27 cellular contexts compared by ENCODE assay signal in genomic region chr20:57559286-57559627, GRCh38. TPM values are rescaled to one million over a fixed set of nuclear protein-coding genes. Genes with fewer than 3 reads are reported as not detected.
A peak's percentile ranks its signal among the peaks of the same experiment; 100 is the strongest.
DNase-seq lines count a peak whose midpoint lies in the region; ATAC-seq and TF ChIP-seq lines count a peak whose summit lies in the region.
"Had no signal": no experiment of that assay in that cellular context is flagged by ENCODE, and none has a peak within 500 bp of the region (broad histone marks: within the 10 kb centered on the region; RNA-seq: fewer than 3 reads in every experiment).

No MANE protein-coding gene starts in this region.

- no peaks in the 10 kb centered on the region for H3K27me3 ChIP-seq in duodenal mucosa (ENCODE audit: control insufficient read depth in 1 of 2, insufficient read depth in 2 of 2, low read length in 2 of 2)
- H3K27me3 ChIP-seq in spleen (replicated peaks in 1 of 7) = peaks cover 0 to 50% (median 0%) of the 10 kb centered on the region in 7 donors

- H3K4me1 ChIP-seq in duodenal mucosa (ENCODE audit: control insufficient read depth in 1 of 2, insufficient read depth in 2 of 2, low read length in 2 of 2) (peaks cover 31 to 34% of the 10 kb centered on the region in 2 donors), spleen (no peaks in the 10 kb centered on the region)

- peak overlapping the region; percentile 33 for H3K27ac ChIP-seq in duodenal mucosa (ENCODE audit: low read depth, low read length)
- H3K27ac ChIP-seq in spleen = no peak overlapping the region
- H3K27ac ChIP-seq: SK-N-MC had no signal

- H3K4me3 ChIP-seq in duodenal mucosa (ENCODE audit: low read depth in 1 of 2, low read length in 2 of 2) (no peak overlapping the region), spleen (no peak overlapping the region)
- H3K4me3 ChIP-seq: SK-N-MC had no signal

- 87 to 91% (median 89%) methylated on average over 10 of the region's 10 CpGs for WGBS in spleen, 5 donors

- ATAC-seq in HG03097 (IDR thresholded peaks at IDR 0.05; ENCODE audit: low FRiP score, unreplicated experiment) (no peak), HG03565 (IDR thresholded peaks at IDR 0.05; ENCODE audit: unreplicated experiment) (no peak)

- H3K9ac ChIP-seq in duodenal mucosa (ENCODE audit: low read depth in 1 of 2, low read length in 2 of 2) = no peak overlapping the region

- H3K9me3 ChIP-seq in duodenal mucosa (ENCODE audit: control insufficient read depth in 1 of 2, low read length in 2 of 2) = no peaks in the 10 kb centered on the region
- no peaks in the 10 kb centered on the region for H3K9me3 ChIP-seq in spleen
- H3K9me3 ChIP-seq: BE2C had no signal

- H3K36me3 ChIP-seq in duodenal mucosa (ENCODE audit: control insufficient read depth in 1 of 2, insufficient read depth in 2 of 2, low read length in 2 of 2) (peaks cover 19 to 28% of the 10 kb centered on the region in 2 donors), spleen (no peaks in the 10 kb centered on the region)
- H3K36me3 ChIP-seq: BE2C had no signal

- DNase-seq in Caki2 (ENCODE audit: low read depth) (peak; percentile 8), RKO (ENCODE audit: low spot score) (peak; percentile 12), spleen (peak; percentile 14), SKM-1 treated with dmso at 0.1 percent for 144 hours (lab: John Stamatoyannopoulos, UW; ENCODE audit: unreplicated experiment) (no peak), NCI-H1417 treated with DMSO at 0.1 percent for 48 hours (lab: John Stamatoyannopoulos, UW) (no peak)
- DNase-seq: BE2C; Caco-2; CD4-positive, alpha-beta memory T cell; DMS53; EL; GF-D8; HFFc6; Karpas-422; MV-4-11; NCI-H1417; NCI-H187; NCI-H446 treated with DMSO at 0.1 percent for 48 hours; NCI-H526 treated with DMSO at 0.1 percent for 48 hours; OCI-M1; RPMI8226; SHP77 had no signal

- no peak for TF ChIP-seq POLR2A in spleen (IDR thresholded peaks at IDR 0.05)

- intact Hi-C loops in spleen (cut with DNase I; ENCODE audit: low total_unique reads) = no loop called here

- in situ Hi-C loops in Caki2 (cut with HindIII; ENCODE audit: low pct_unique_long_range_greater_than_20kb, low sequenced_read_pairs) = no loop called here

- TF ChIP-seq CTCF in spleen (IDR thresholded peaks at IDR 0.05 in 8 of 11, conservative IDR thresholded peaks at IDR 0.05 in 3 of 11) = no peak

RNA-seq across cellular contexts. Expression of gene PCK1, which starts 1.7 kb away (rescaled TPM):
- 0.96 and 1.0 TPM in 2 replicates for total RNA-seq in Caki2 (2014; rRNA removed; shearing (Covaris generic); ENCODE audit: low replicate concordance)
- total RNA-seq in spleen = under 1 TPM in 4 of 7 donors, not detected in 3; 0.17 to 0.67 (median 0.41) TPM
- under 1 TPM; 0.04 to 0.13 (median 0.05) TPM for polyA plus RNA-seq in spleen
- total RNA-seq: Caco-2; CD4-positive, alpha-beta memory T cell; HFFc6; M059J had no signal
- polyA plus RNA-seq: CD4-positive, alpha-beta memory T cell; IgD-negative memory B cell had no signal

RNA-seq across cellular contexts. Expression of gene CTCFL, which starts 34.3 kb away (rescaled TPM):
- total RNA-seq in Caki2 (2014; rRNA removed; shearing (Covaris generic); ENCODE audit: low replicate concordance) = not detected in 2 replicates
- total RNA-seq in spleen = under 1 TPM in 1 of 7 donors, not detected in 6; 0.26 TPM
- polyA plus RNA-seq in spleen = under 1 TPM in 2 of 3 donors, not detected in 1; 0.23 to 0.45 TPM
- total RNA-seq: Caco-2; CD4-positive, alpha-beta memory T cell; HFFc6; M059J had no signal
- polyA plus RNA-seq: CD4-positive, alpha-beta memory T cell; IgD-negative memory B cell had no signal

Comparison
In these comparisons a context has a peak if more than half of its experiments do, and no peak if none do; other contexts are left out.
1. DNase-seq: peak in Caki2 (single experiment), RKO (single experiment) and spleen (single experiment); none in SKM-1 treated with dmso at 0.1 percent for 144 hours (single experiment) and NCI-H1417 treated with DMSO at 0.1 percent for 48 hours (single experiment).